In genomic region chr4:94171616-94172015, GRCh38 we compare ENCODE assay signal across 13 cellular contexts. TPM values are rescaled to one million over a fixed set of nuclear protein-coding genes. Genes with fewer than 3 reads are reported as not detected.
DNase-seq lines count a peak whose midpoint lies in the region; ATAC-seq and TF ChIP-seq lines count a peak whose summit lies in the region.
"Had no signal": no experiment of that assay in that cellular context is flagged by ENCODE, and none has a peak within 500 bp of the region (broad histone marks: within the 10 kb centered on the region; RNA-seq: fewer than 3 reads in every experiment).

No MANE protein-coding gene starts in this region.

- H2BK15ac ChIP-seq in mesenchymal stem cell (ENCODE audit: low read depth, poor library complexity, severe bottlenecking): no peak overlapping the region

- ATAC-seq in foreskin keratinocyte (no peak), HG03565 (IDR thresholded peaks at IDR 0.05; ENCODE audit: unreplicated experiment) (no peak), T-cell (replicated peaks in 1 of 4) (no peak)
- ATAC-seq: naive thymus-derived CD4-positive, alpha-beta T cell had no signal

- no peak overlapping the region for H3K27ac Mint-ChIP-seq in T-cell
- H3K27ac Mint-ChIP-seq: activated CD4-positive, alpha-beta memory T cell treated with anti-CD3 and anti-CD28 coated beads for 36 hours; activated naive CD8-positive, alpha-beta T cell; naive thymus-derived CD4-positive, alpha-beta T cell had no signal

- peaks cover 7 to 15% of the 10 kb centered on the region in 2 donors for H3K27me3 Mint-ChIP-seq in T-cell

- no peaks in the 10 kb centered on the region for H3K36me3 ChIP-seq in mesenchymal stem cell (ENCODE audit: control insufficient read depth in 1 of 2, insufficient read depth in 2 of 2, low read depth in 1 of 2, low read length in 2 of 2)

- H3K79me1 ChIP-seq in mesenchymal stem cell (replicated peaks; ENCODE audit: low read length, poor library complexity, severe bottlenecking): no peaks in the 10 kb centered on the region

- peaks cover 0 to 3% (median 0%) of the 10 kb centered on the region in 3 donors for H3K9me3 Mint-ChIP-seq in T-cell

- H2BK120ac ChIP-seq in mesenchymal stem cell (ENCODE audit: low read depth, low read length): no peak overlapping the region

- H3K4me3 ChIP-seq in HL-60 (replicated peaks; ENCODE audit: insufficient read depth, low read length) (no peak overlapping the region), mesenchymal stem cell (ENCODE audit: insufficient read depth in 1 of 2, low read depth in 1 of 2, low read length in 2 of 2) (no peak overlapping the region)

- no peak overlapping the region for H3K4ac ChIP-seq in mesenchymal stem cell (ENCODE audit: low read depth in 1 of 2, low read length in 2 of 2)

- no peak overlapping the region for H3K4me2 ChIP-seq in mesenchymal stem cell (ENCODE audit: low read length, poor library complexity, severe bottlenecking)

- H3K4me1 ChIP-seq in foreskin keratinocyte: no peaks in the 10 kb centered on the region
- no peaks in the 10 kb centered on the region for H3K4me1 ChIP-seq in mesenchymal stem cell (ENCODE audit: control insufficient read depth, insufficient read depth, low read depth, low read length)

- no peak overlapping the region for H3K23ac ChIP-seq in mesenchymal stem cell (ENCODE audit: low read length in 2 of 2)

- no peak overlapping the region for H3K4me3 Mint-ChIP-seq in T-cell
- H3K4me3 Mint-ChIP-seq: activated CD4-positive, alpha-beta memory T cell treated with anti-CD3 and anti-CD28 coated beads for 36 hours; activated naive CD8-positive, alpha-beta T cell; naive thymus-derived CD4-positive, alpha-beta T cell had no signal

- WGBS in mesenchymal stem cell: 82% methylated on average over 2 of the region's 4 CpGs

- no peaks in the 10 kb centered on the region for H3K9me3 ChIP-seq in mesenchymal stem cell (ENCODE audit: control insufficient read depth, low read length)

- H2BK12ac ChIP-seq in mesenchymal stem cell (ENCODE audit: low read length in 2 of 2): no peak overlapping the region

- H2AFZ ChIP-seq in mesenchymal stem cell (ENCODE audit: low read depth, low read length): no peak overlapping the region

- peak; percentile 31 to 38 for DNase-seq in AML-193 (lab: John Stamatoyannopoulos, UW)
- DNase-seq in HL-60 (ENCODE audit: low read depth in 1 of 2, low spot score in 1 of 2): peak; percentile 10 to 53
- no peak for DNase-seq in foreskin keratinocyte
- DNase-seq in mesenchymal stem cell: no peak
- DNase-seq in activated naive CD4-positive, alpha-beta T cell treated with Interleukin-2 at 50 U/mL for 16 hours: no peak
- no peak for DNase-seq in T-cell
- DNase-seq: activated CD4-positive, alpha-beta memory T cell treated with anti-CD3 and anti-CD28 coated beads for 36 hours; effector CD4-positive, alpha-beta T cell; naive thymus-derived CD4-positive, alpha-beta T cell; NCI-H2171 treated with DMSO at 0.1 percent for 48 hours had no signal

- no peak overlapping the region for H3K9ac ChIP-seq in mesenchymal stem cell (ENCODE audit: low read length)

- no peak overlapping the region for H4K8ac ChIP-seq in mesenchymal stem cell (ENCODE audit: low read length)

- H3K27ac ChIP-seq in HL-60 (replicated peaks) (no peak overlapping the region), VCaP (no peak overlapping the region), foreskin keratinocyte (no peak overlapping the region), mesenchymal stem cell (ENCODE audit: low read length, poor library complexity, severe bottlenecking) (no peak overlapping the region)

- H3K4me1 Mint-ChIP-seq in T-cell: no peaks in the 10 kb centered on the region
- H3K4me1 Mint-ChIP-seq: naive thymus-derived CD4-positive, alpha-beta T cell had no signal

- H2AK5ac ChIP-seq in mesenchymal stem cell (ENCODE audit: low read length, severe bottlenecking): no peak overlapping the region

- H3K18ac ChIP-seq in mesenchymal stem cell (ENCODE audit: low read depth in 1 of 2, low read length in 2 of 2): no peak overlapping the region

- H2BK5ac ChIP-seq in mesenchymal stem cell (ENCODE audit: low read depth, low read length, poor library complexity, severe bottlenecking): no peak overlapping the region

- no peak overlapping the region for H3K14ac ChIP-seq in mesenchymal stem cell (ENCODE audit: low read length in 2 of 2)

- CTCF ChIA-PET in T-cell (lab: Charles Lee): no interaction called here

- no peaks in the 10 kb centered on the region for H3K36me3 Mint-ChIP-seq in T-cell
- H3K36me3 Mint-ChIP-seq: activated CD4-positive, alpha-beta memory T cell treated with anti-CD3 and anti-CD28 coated beads for 36 hours; activated naive CD8-positive, alpha-beta T cell; naive thymus-derived CD4-positive, alpha-beta T cell had no signal

- no peaks in the 10 kb centered on the region for H3K27me3 ChIP-seq in HL-60 (ENCODE audit: insufficient read depth, poor library complexity, severe bottlenecking)
- H3K27me3 ChIP-seq in foreskin keratinocyte: no peaks in the 10 kb centered on the region
- no peaks in the 10 kb centered on the region for H3K27me3 ChIP-seq in mesenchymal stem cell (ENCODE audit: control insufficient read depth in 1 of 2, insufficient read depth in 1 of 2, low read length in 2 of 2)

- POLR2A ChIA-PET in T-cell (lab: Charles Lee): interaction anchor here in 1 of 2 donors (0.6 kb wide), 1 partner anchor 9 kb away, joined by 3 read pairs; no protein-coding TSS in a partner anchor

- peak; percentile 16 for TF ChIP-seq CTCF in HL-60 (IDR thresholded peaks at IDR 0.05; ENCODE audit: insufficient read depth, low read length)
- TF ChIP-seq CTCF in VCaP (conservative IDR thresholded peaks at IDR 0.05): peak; percentile 20
- TF ChIP-seq CTCF in foreskin keratinocyte (conservative IDR thresholded peaks at IDR 0.05): peak; percentile 47

- H4K91ac ChIP-seq in mesenchymal stem cell (ENCODE audit: low read length): no peak overlapping the region

RNA-seq across cellular contexts. Expression of gene SMARCAD1, which starts 36.0 kb away (rescaled TPM):
- total RNA-seq in foreskin keratinocyte: 25.1 and 27.8 TPM in 2 replicates
- polyA plus RNA-seq in foreskin keratinocyte: 5.6 and 6.0 TPM in 2 replicates
- 17.2 TPM for polyA plus RNA-seq in mesenchymal stem cell (2013, experiment 1 of 2)
- 17.0 TPM for polyA plus RNA-seq in mesenchymal stem cell (2013, experiment 2 of 2)
- 10 to 100 TPM; 17.1 to 22.9 (median 20.0) TPM for total RNA-seq in T-cell

Comparison
In these comparisons a context has a peak if more than half of its experiments do, and no peak if none do; other contexts are left out.
1. DNase-seq: peak in AML-193 (2 of 2) and HL-60 (2 of 2); none in foreskin keratinocyte (0 of 2), mesenchymal stem cell (single experiment), activated naive CD4-positive, alpha-beta T cell treated with Interleukin-2 at 50 U/mL for 16 hours (single experiment) and T-cell (0 of 34).
2. Peak in every context shown above with its lines, with median percentiles within 50 percentile points of each other: CTCF ChIP-seq.